In genomic region chr19:506404-507285, GRCh38 we compare ENCODE assay signal across 8 cellular contexts. TPM values are rescaled to one million over a fixed set of nuclear protein-coding genes. Genes with fewer than 3 reads are reported as not detected.
DNase-seq lines count a peak whose midpoint lies in the region; ATAC-seq, FAIRE-seq and TF ChIP-seq lines count a peak whose summit lies in the region.

No MANE protein-coding gene starts in this region.

- CTCF ChIA-PET in A673 (lab: Charles Lee): interaction anchor here (0.7 to 1.3 kb wide), 8 partner anchors 11 to 164 kb away, joined by 3 to 16 read pairs (median 10); partner anchors contain the start of genes CDC34 and MADCAM1

- no peaks in the 10 kb centered on the region for H3K36me3 ChIP-seq in A673 (ENCODE audit: insufficient read depth, low read length, poor library complexity, severe bottlenecking)
- H3K36me3 ChIP-seq in body of pancreas (replicated peaks in 1 of 2; ENCODE audit: insufficient read depth in 1 of 2, low read depth in 2 of 2): no peaks in the 10 kb centered on the region
- H3K36me3 ChIP-seq in sigmoid colon: peaks cover 0 to 11% (median 0%) of the 10 kb centered on the region in 4 donors

- TF ChIP-seq EP300 in sigmoid colon (IDR thresholded peaks at IDR 0.05): no peak

- DNase-seq in A673 (ENCODE audit: low spot score) (peak; percentile 93), NCI-H2107 (lab: John Stamatoyannopoulos, UW) (peak; percentile 98), body of pancreas (peak; percentile 99 to 100 (median 100)), iPS DF 4.7 (ENCODE audit: extremely low read depth, low spot score) (peak; percentile 99), sigmoid colon (peak; percentile 100)

- H3K4me1 ChIP-seq in A673 (ENCODE audit: insufficient read depth, low read length, poor library complexity, severe bottlenecking) (peaks cover 25% of the 10 kb centered on the region), body of pancreas (peaks cover 25% of the 10 kb centered on the region), sigmoid colon (peaks cover 0 to 34% (median 31%) of the 10 kb centered on the region in 4 donors)

- POLR2A ChIA-PET in A673 (lab: Charles Lee; ENCODE audit: low non-redundant PET): no interaction called here

- FAIRE-seq in TTC549 (lab: Jason Lieb, UNC): peak; percentile 97

- TF ChIP-seq POLR2A in GM18526 (IDR thresholded peaks at IDR 0.05; ENCODE audit: extremely low read depth, insufficient read length) (peak; percentile 57), body of pancreas (IDR thresholded peaks at IDR 0.05) (peak in 2 of 3 donors; percentile 55 to 57), sigmoid colon (IDR thresholded peaks at IDR 0.05) (no peak)

- no peaks in the 10 kb centered on the region for H3K9me3 ChIP-seq in A673 (ENCODE audit: low read depth, low read length, poor library complexity, severe bottlenecking)
- no peaks in the 10 kb centered on the region for H3K9me3 ChIP-seq in body of pancreas
- no peaks in the 10 kb centered on the region for H3K9me3 ChIP-seq in sigmoid colon

- intact Hi-C loops in A673 (cut with micrococcal nuclease; ENCODE audit: unreplicated experiment): no loop called here
- intact Hi-C loops in body of pancreas (cut with DNase I): no loop called here
- intact Hi-C loops in sigmoid colon (cut with DNase I): loop anchor here (1.0 to 2.0 kb wide), 3 partner anchors 17 to 46 kb away; partner anchors contain the start of genes CDC34 and SHC2

- H3K27me3 ChIP-seq in A673 (replicated peaks; ENCODE audit: insufficient read depth, low read depth, low read length, poor library complexity) (no peaks in the 10 kb centered on the region), body of pancreas (no peaks in the 10 kb centered on the region), sigmoid colon (no peaks in the 10 kb centered on the region)

- peak overlapping the region; percentile 82 for H3K4me3 ChIP-seq in A673 (ENCODE audit: low read depth, low read length, poor library complexity, severe bottlenecking)
- H3K4me3 ChIP-seq in body of pancreas: peak overlapping the region; percentile 17 to 32
- H3K4me3 ChIP-seq in sigmoid colon: peak overlapping the region; percentile 82 to 100 (median 98)

- ATAC-seq in HG03064 (IDR thresholded peaks at IDR 0.05; ENCODE audit: low read depth, unreplicated experiment) (peak; percentile 49), body of pancreas (peak; percentile 90)

- TF ChIP-seq CTCF in A673 (conservative IDR thresholded peaks at IDR 0.05; ENCODE audit: low read depth, low read length): peak; percentile 99
- TF ChIP-seq CTCF in body of pancreas (IDR thresholded peaks at IDR 0.05): peak; percentile 89 to 100 (median 98)
- TF ChIP-seq CTCF in sigmoid colon (IDR thresholded peaks at IDR 0.05): peak; percentile 96 to 100 (median 99)

- WGBS in body of pancreas, 2 donors: 2 to 18% methylated on average over 7 to 47 of the region's 48 CpGs
- WGBS in sigmoid colon, 2 donors: 4 to 7% methylated on average over 48 of the region's 48 CpGs

- no TSS peak for BruUV-seq in A673 (replicated peaks; lab: Mats Ljungman, UMichigan)

- H3K27ac ChIP-seq in A673 (ENCODE audit: low read depth, low read length, poor library complexity, severe bottlenecking) (peak overlapping the region; percentile 96), body of pancreas (peak overlapping the region; percentile 78 to 88 (median 84)), sigmoid colon (peak overlapping the region; percentile 88 to 98 (median 96))

RNA-seq across cellular contexts. Expression of gene TPGS1, which starts 0.7 kb away (rescaled TPM):
- total RNA-seq in A673 (2021) (20.7 and 22.2 TPM in 2 replicates), body of pancreas (10 to 100 TPM; 34.5 to 62.0 TPM), sigmoid colon (10 to 100 TPM; 36.3 to 78.8 (median 46.6) TPM)
- polyA plus RNA-seq in sigmoid colon: 10 to 100 TPM; 14.3 to 23.6 (median 20.4) TPM

RNA-seq across cellular contexts. Expression of gene MADCAM1, which starts 10.4 kb away (rescaled TPM):
- total RNA-seq in A673 (2021): 0.59 and 0.84 TPM in 2 replicates
- total RNA-seq in body of pancreas: 1 to 10 TPM in 1 of 2 donors, not detected in 1; 3.6 TPM
- total RNA-seq in sigmoid colon: under 1 TPM in 3 of 4 donors, not detected in 1; 0.16 to 0.55 (median 0.27) TPM
- polyA plus RNA-seq in sigmoid colon: 1 to 10 TPM in 1 of 3 donors, under 1 TPM in 2; 0.46 to 6.3 (median 0.60) TPM

RNA-seq across cellular contexts. Expression of gene CDC34, which starts 24.9 kb away (rescaled TPM):
- total RNA-seq in A673 (2021): 109 and 113 TPM in 2 replicates
- total RNA-seq in body of pancreas: 100 to 1,000 TPM in 1 of 2 donors, 10 to 100 TPM in 1; 77.0 to 101 TPM
- 100 to 1,000 TPM in 2 of 4 donors, 10 to 100 TPM in 2; 74.9 to 152 (median 95.1) TPM for total RNA-seq in sigmoid colon
- 100 to 1,000 TPM in 1 of 3 donors, 10 to 100 TPM in 2; 79.2 to 110 (median 96.7) TPM for polyA plus RNA-seq in sigmoid colon

RNA-seq across cellular contexts. Expression of gene GZMM, which starts 37.2 kb away (rescaled TPM):
- total RNA-seq in A673 (2021) (1.0 and 2.5 TPM in 2 replicates), body of pancreas (1 to 10 TPM in 1 of 2 donors, not detected in 1; 5.3 TPM), sigmoid colon (under 1 TPM in 1 of 4 donors, not detected in 3; 0.49 TPM)
- polyA plus RNA-seq in sigmoid colon: 10 to 100 TPM in 1 of 3 donors, not detected in 2; 11.2 TPM

RNA-seq across cellular contexts. Expression of gene SHC2, which starts 45.8 kb away (rescaled TPM):
- 1.1 and 2.0 TPM in 2 replicates for total RNA-seq in A673 (2021)
- 100 to 1,000 TPM; 119 to 137 TPM for total RNA-seq in body of pancreas
- 10 to 100 TPM; 17.8 to 49.9 (median 24.9) TPM for total RNA-seq in sigmoid colon
- polyA plus RNA-seq in sigmoid colon: 10 to 100 TPM in 1 of 3 donors, 1 to 10 TPM in 2; 1.8 to 10.8 (median 9.3) TPM

Comparison
In these comparisons a context has a peak if more than half of its experiments do, and no peak if none do; other contexts are left out.
1. Peak in every context shown above with its lines: DNase-seq, ATAC-seq, H3K4me3 ChIP-seq and H3K27ac ChIP-seq.
2. H3K4me3 ChIP-seq: peak in every context shown above with its lines; median percentile 98 in sigmoid colon; 82 in A673; 24 in body of pancreas.
3. POLR2A ChIP-seq: peak in GM18526 (single experiment) and body of pancreas (2 of 3); none in sigmoid colon (0 of 2).